In the genomic region with DNA sequence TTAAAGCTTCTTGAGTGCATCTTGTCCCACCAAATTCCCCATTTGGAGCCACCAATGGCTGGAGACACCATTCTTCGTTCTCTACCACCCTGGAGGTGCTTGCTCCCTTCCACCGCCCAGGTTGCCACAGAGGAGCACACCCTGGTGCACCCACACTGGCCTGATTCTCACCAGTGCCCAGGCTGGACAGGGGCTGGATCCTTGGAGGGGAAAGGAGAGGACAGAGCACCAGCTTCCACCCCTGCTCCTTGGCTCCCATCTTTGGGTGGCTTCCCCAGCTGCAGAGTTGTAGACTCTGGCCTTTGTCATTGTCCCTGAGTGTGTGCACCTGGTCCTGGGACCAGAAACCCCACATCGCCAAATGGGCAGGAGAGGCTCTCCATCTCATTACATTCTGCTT, we compare ENCODE assay signal across 2 cellular contexts.
TF ChIP-seq lines count a peak whose summit lies in the region.

No MANE protein-coding gene starts in this region.

TF ChIP-seq in GM23338, 12 proteins besides CTCF, POLR2A, EP300 and RAD21:
- TF ChIP-seq POLR2AphosphoS5 (IDR thresholded peaks at IDR 0.05; ENCODE audit: low read depth) = no peak
- TF ChIP-seq ZNF462 (CRISPR knock-in tag; IDR thresholded peaks at IDR 0.05) = no peak
- no peak for TF ChIP-seq CREB1 (CRISPR knock-in tag; IDR thresholded peaks at IDR 0.05; ENCODE audit: low read depth)
- TF ChIP-seq REST (IDR thresholded peaks at IDR 0.05; ENCODE audit: unreplicated experiment) = no peak
- no peak for TF ChIP-seq JUNB (IDR thresholded peaks at IDR 0.05; ENCODE audit: unreplicated experiment)

TF ChIP-seq in H1, 55 proteins besides CTCF, POLR2A, EP300 and RAD21:
- TF ChIP-seq NANOG (IDR thresholded peaks at IDR 0.05; ENCODE audit: insufficient read depth, low read depth, low read length, poor library complexity, severe bottlenecking) (no peak), FOSL1 (IDR thresholded peaks at IDR 0.05; ENCODE audit: insufficient read depth, low read depth, low read length) (no peak)
TF ChIP-seq in H1: peak in this region for 0.
